Comparison of ENCODE assay signal across 8 cellular contexts in the genomic region with DNA sequence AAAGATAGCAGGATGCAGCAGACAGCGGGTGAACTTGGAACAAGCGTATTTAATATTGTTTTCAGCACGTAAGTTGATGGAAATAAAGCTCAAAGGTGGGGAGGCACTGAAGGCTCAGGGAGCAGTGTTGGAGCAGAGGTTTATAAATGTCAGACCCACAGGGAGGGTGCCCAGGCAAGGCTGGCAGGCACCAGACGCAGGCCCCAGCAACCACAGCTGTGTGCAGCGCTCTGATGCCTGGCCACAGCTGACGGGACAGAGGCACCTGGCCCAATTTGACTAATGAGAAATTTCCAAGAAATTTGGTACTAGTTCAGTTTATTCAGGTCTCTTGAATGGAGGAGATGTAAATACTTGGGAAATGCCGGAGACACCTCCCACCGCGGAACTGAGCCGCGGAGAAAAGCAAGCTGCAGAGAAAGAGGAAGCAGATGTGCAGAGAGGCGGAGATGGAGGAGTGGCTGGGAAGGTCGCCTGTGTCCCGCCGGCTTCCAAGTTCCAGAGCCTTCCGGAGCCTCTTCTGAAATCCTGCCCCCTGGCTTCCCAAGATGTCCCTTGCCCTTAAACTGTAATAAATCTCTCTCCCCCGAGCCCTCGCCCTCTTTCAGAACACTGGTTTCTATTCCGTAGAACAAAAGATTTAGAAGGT. TPM values are rescaled to one million over a fixed set of nuclear protein-coding genes. Genes with fewer than 3 reads are reported as not detected.
DNase-seq lines count a peak whose midpoint lies in the region; ATAC-seq and TF ChIP-seq lines count a peak whose summit lies in the region.

No MANE protein-coding gene starts in this region.

- ATAC-seq in HG02840 (IDR thresholded peaks at IDR 0.05; ENCODE audit: low FRiP score, unreplicated experiment), result no peak

- H3K9me3 Mint-ChIP-seq in progenitor cell of endocrine pancreas (ENCODE audit: low read depth), result no peaks in the 10 kb centered on the region

- DNase-seq in GM03348 (ENCODE audit: low spot score) (peak; percentile 81), OCI-M1 (lab: John Stamatoyannopoulos, UW) (peak; percentile 7), cardiac septum (ENCODE audit: low spot score) (peak; percentile 81), progenitor cell of endocrine pancreas (ENCODE audit: low spot score, unreplicated experiment) (no peak), retina (no peak)
- no peak for DNase-seq in stimulated activated CD4-positive, alpha-beta T cell treated with anti-CD3 and anti-CD28 coated beads, Interleukin-4, amount 100 ng/mL, for 24 hours
- no peak for DNase-seq in activated CD8-positive, alpha-beta memory T cell treated with anti-CD3 and anti-CD28 coated beads for 24 hours

- H3K27me3 Mint-ChIP-seq in progenitor cell of endocrine pancreas, result peaks cover 60% of the 10 kb centered on the region

- peak overlapping the region; percentile 60 for H3K4me3 Mint-ChIP-seq in progenitor cell of endocrine pancreas (ENCODE audit: low read depth)

- H3K4me1 Mint-ChIP-seq in progenitor cell of endocrine pancreas (ENCODE audit: low read depth), result peaks cover 8% of the 10 kb centered on the region

- H3K27ac Mint-ChIP-seq in progenitor cell of endocrine pancreas, result no peak overlapping the region

- intact Hi-C loops in cardiac septum (cut with DNase I), result no loop called here

- peak; percentile 38 for TF ChIP-seq CTCF in progenitor cell of endocrine pancreas (IDR thresholded peaks at IDR 0.05; ENCODE audit: unreplicated experiment)

- no peaks in the 10 kb centered on the region for H3K36me3 Mint-ChIP-seq in progenitor cell of endocrine pancreas (ENCODE audit: insufficient read depth)

RNA-seq across cellular contexts. Expression of a gene that starts 38.3 kb away (rescaled TPM):
- total RNA-seq in cardiac septum (12.8 TPM), progenitor cell of endocrine pancreas (0.38 and 0.40 TPM in 2 replicates)

Comparison
In these comparisons a context has a peak if more than half of its experiments do, and no peak if none do; other contexts are left out.
1. DNase-seq: peak in GM03348 (single experiment), OCI-M1 (single experiment) and cardiac septum (single experiment); none in progenitor cell of endocrine pancreas (single experiment), stimulated activated CD4-positive, alpha-beta T cell treated with anti-CD3 and anti-CD28 coated beads, Interleukin-4, amount 100 ng/mL, for 24 hours (single experiment), activated CD8-positive, alpha-beta memory T cell treated with anti-CD3 and anti-CD28 coated beads for 24 hours (single experiment) and retina (single experiment).